In the genomic region with DNA sequence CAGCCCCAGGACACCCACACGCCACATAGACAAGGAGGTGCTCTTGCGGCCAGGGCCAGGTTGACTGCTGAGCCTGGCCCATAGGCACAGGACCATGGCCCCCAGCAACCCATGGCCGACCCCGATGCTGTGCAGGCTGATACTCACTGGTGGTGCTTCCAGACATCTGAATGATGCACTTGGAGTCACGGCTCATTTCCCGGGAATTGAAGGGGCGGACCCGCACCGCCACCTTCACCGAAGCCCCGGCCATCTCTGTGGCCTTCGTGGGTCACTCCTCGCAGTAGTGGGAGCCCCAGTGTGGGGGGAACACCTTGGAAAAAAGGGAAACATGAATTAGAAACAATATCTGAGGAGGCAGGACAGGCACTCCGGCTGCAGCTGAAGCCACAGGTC, we compare ENCODE assay signal across 16 cellular contexts. TPM values are rescaled to one million over a fixed set of nuclear protein-coding genes. Genes with fewer than 3 reads are reported as not detected.
DNase-seq lines count a peak whose midpoint lies in the region; FAIRE-seq and TF ChIP-seq lines count a peak whose summit lies in the region.
"Had no signal": no experiment of that assay in that cellular context is flagged by ENCODE, and none has a peak within 500 bp of the region (broad histone marks: within the 10 kb centered on the region; RNA-seq: fewer than 3 reads in every experiment).

No MANE protein-coding gene starts in this region.

- no peaks in the 10 kb centered on the region for H3F3A ChIP-seq in SK-N-SH (replicated peaks; ENCODE audit: insufficient read depth)

- no peak for FAIRE-seq in H1 (lab: Jason Lieb, UNC)

- H3K36me3 Mint-ChIP-seq in nephron progenitor cell (ENCODE audit: low read depth) = peaks cover 5% of the 10 kb centered on the region
- no peaks in the 10 kb centered on the region for H3K36me3 Mint-ChIP-seq in osteocyte (ENCODE audit: unreplicated experiment)

- H3K9me3 Mint-ChIP-seq in nephron progenitor cell = peaks cover 20% of the 10 kb centered on the region
- peaks cover 4% of the 10 kb centered on the region for H3K9me3 Mint-ChIP-seq in osteocyte (ENCODE audit: unreplicated experiment)

- H3K27ac ChIP-seq in BLaER1 = peak overlapping the region; percentile 76; the same call in 1 of the 2 replicates
- H3K27ac ChIP-seq in H1 (ENCODE audit: low read depth, low read length) = no peak overlapping the region
- H3K27ac ChIP-seq in SK-N-SH (ENCODE audit: low read depth in 2 of 2, low read length in 1 of 2) = no peak overlapping the region
- no peak overlapping the region for H3K27ac ChIP-seq in ascending aorta
- H3K27ac ChIP-seq: PC-9 had no signal

- no peak overlapping the region for H3K27ac Mint-ChIP-seq in nephron progenitor cell
- no peak overlapping the region for H3K27ac Mint-ChIP-seq in osteocyte (ENCODE audit: unreplicated experiment)

- no peak overlapping the region for H2BK20ac ChIP-seq in H1 (ENCODE audit: low read length)

- H3K4me1 Mint-ChIP-seq in nephron progenitor cell = peaks cover 61% of the 10 kb centered on the region
- H3K4me1 Mint-ChIP-seq in osteocyte (ENCODE audit: unreplicated experiment) = no peaks in the 10 kb centered on the region

- H2BK12ac ChIP-seq in H1 (ENCODE audit: low read depth, low read length) = no peak overlapping the region

- H3K18ac ChIP-seq in H1 (ENCODE audit: extremely low read depth, low read length) = no peak overlapping the region

- H4K20me1 ChIP-seq in BLaER1 (no peaks in the 10 kb centered on the region), H1 (replicated peaks in 1 of 2; ENCODE audit: control insufficient read depth in 1 of 2, insufficient read depth in 2 of 2, low read length in 2 of 2) (peaks cover 48 to 52% of the 10 kb centered on the region in 2 experiments), SK-N-SH (ENCODE audit: insufficient read depth) (no peaks in the 10 kb centered on the region)

- H4K91ac ChIP-seq in H1 (replicated peaks; ENCODE audit: insufficient read length, low read length) = no peak overlapping the region

- no peak overlapping the region for H3K4ac ChIP-seq in H1 (replicated peaks; ENCODE audit: insufficient read length, low read depth, low read length)

- H4K8ac ChIP-seq in H1 (ENCODE audit: extremely low read depth, insufficient read depth, low read length) = peak overlapping the region; percentile 15; the same call in 1 of the 2 replicates

- H2AFZ ChIP-seq in H1 (ENCODE audit: low read length) (no peak overlapping the region), SK-N-SH (ENCODE audit: low read depth) (no peak overlapping the region)
- H2AFZ ChIP-seq: PC-9 had no signal

- intact Hi-C loops in ascending aorta (cut with DNase I) = no loop called here

- TF ChIP-seq CTCF in H1 (IDR thresholded peaks at IDR 0.05; ENCODE audit: control extremely low read depth in 1 of 3, insufficient read depth in 1 of 3, low read depth in 1 of 3, low read length in 3 of 3) (no peak), nephron progenitor cell (IDR thresholded peaks at IDR 0.05) (no peak), SK-N-SH (IDR thresholded peaks at IDR 0.05) (no peak), ascending aorta (IDR thresholded peaks at IDR 0.05) (no peak), osteocyte (IDR thresholded peaks at IDR 0.05) (no peak)

- no peak overlapping the region for H4K5ac ChIP-seq in H1 (ENCODE audit: insufficient read length, low read depth, low read length)

- no peak overlapping the region for H3K14ac ChIP-seq in H1 (ENCODE audit: insufficient read length)

- H3K79me1 ChIP-seq in H1 (ENCODE audit: low read depth, low read length) = peaks cover 34% of the 10 kb centered on the region

- H3K9me2 ChIP-seq in SK-N-SH = no peaks in the 10 kb centered on the region

- H3K36me3 ChIP-seq in BLaER1 (no peaks in the 10 kb centered on the region), H1 (ENCODE audit: control insufficient read depth in 2 of 4, insufficient read depth in 4 of 4, low read length in 3 of 4) (peaks cover 19 to 57% (median 33%) of the 10 kb centered on the region in 4 experiments; a peak in 7 of 8 replicates), SK-N-SH (replicated peaks in 1 of 2; ENCODE audit: control insufficient read depth in 1 of 2, insufficient read depth in 2 of 2, low read length in 1 of 2) (no peaks in the 10 kb centered on the region), ascending aorta (no peaks in the 10 kb centered on the region)

- CTCF ChIA-PET in H1 (lab: Charles Lee; ENCODE audit: partially characterized antibody) (interaction anchor here (1.2 to 2.0 kb wide), 2 partner anchors 10 to 43 kb away, joined by 3 to 5 read pairs; no protein-coding TSS in a partner anchor), SK-N-SH (lab: Yijun Ruan, JAX) (no interaction called here)

- no peak overlapping the region for H3K56ac ChIP-seq in H1 (replicated peaks; ENCODE audit: insufficient read length, low read depth, low read length)

- H3K27me3 ChIP-seq in BLaER1 (no peaks in the 10 kb centered on the region), H1 (replicated peaks in 1 of 4; ENCODE audit: control insufficient read depth in 3 of 4, extremely low read depth in 1 of 4, insufficient read depth in 3 of 4, low read length in 3 of 4) (no peaks in the 10 kb centered on the region), SK-N-SH (ENCODE audit: insufficient read depth) (no peaks in the 10 kb centered on the region), ascending aorta (no peaks in the 10 kb centered on the region)

- POLR2A ChIA-PET in H1 (lab: Charles Lee; ENCODE audit: partially characterized antibody) = interaction anchor here (2.8 to 18.0 kb wide), 4 partner anchors 10 to 25 kb away, joined by 7 to 291 read pairs (median 11); partner anchors contain the start of gene KIF1A
- POLR2A ChIA-PET in SK-N-SH (lab: Yijun Ruan, JAX) = no interaction called here

- peaks cover 37% of the 10 kb centered on the region for H3K4me1 ChIP-seq in BLaER1
- H3K4me1 ChIP-seq in H1 (replicated peaks in 1 of 4; ENCODE audit: control insufficient read depth in 3 of 4, insufficient read depth in 4 of 4, low read length in 3 of 4) = peaks cover 0 to 10% (median 8%) of the 10 kb centered on the region in 4 experiments; a peak in 5 of 7 replicates
- peaks cover 0 to 5% of the 10 kb centered on the region in 2 experiments; a peak in 1 of 4 replicates for H3K4me1 ChIP-seq in SK-N-SH (ENCODE audit: control insufficient read depth in 1 of 2, insufficient read depth in 2 of 2, low read depth in 1 of 2, low read length in 1 of 2)
- no peaks in the 10 kb centered on the region for H3K4me1 ChIP-seq in ascending aorta
- H3K4me1 ChIP-seq: HAP-1 had no signal

- H3K23me2 ChIP-seq in H1 (ENCODE audit: low read depth, low read length) = no peaks in the 10 kb centered on the region; the same call in 1 of the 2 replicates

- H3K4me3 ChIP-seq in BLaER1 (no peak overlapping the region), H1 (ENCODE audit: extremely low read depth in 1 of 4, insufficient read depth in 2 of 4, low read depth in 3 of 4, low read length in 4 of 4) (no peak overlapping the region), SK-N-SH (ENCODE audit: low read depth in 2 of 2, low read length in 1 of 2) (no peak overlapping the region), ascending aorta (no peak overlapping the region)
- H3K4me3 ChIP-seq: HAP-1, PC-9 had no signal

- H3K27me3 Mint-ChIP-seq in nephron progenitor cell (ENCODE audit: low read depth, poor library complexity) = peaks cover 22% of the 10 kb centered on the region
- peaks cover 32% of the 10 kb centered on the region for H3K27me3 Mint-ChIP-seq in osteocyte (ENCODE audit: unreplicated experiment)

- no peak overlapping the region for H2BK15ac ChIP-seq in H1 (ENCODE audit: low read length)

- TF ChIP-seq EP300 in H1 (IDR thresholded peaks at IDR 0.05; ENCODE audit: borderline replicate concordance in 1 of 2, low read depth in 2 of 2, low read length in 2 of 2) (no peak), SK-N-SH (IDR thresholded peaks at IDR 0.05; ENCODE audit: borderline replicate concordance in 1 of 2, low read depth in 1 of 2, low read length in 1 of 2) (no peak)

- H2BK5ac ChIP-seq in H1 (ENCODE audit: low read depth, low read length) = no peak overlapping the region

- no peak overlapping the region for H3K23ac ChIP-seq in H1 (ENCODE audit: insufficient read length)

- 88% methylated on average over 14 of the region's 14 CpGs; no CpG with 5 or more reads in 1 of the 2 experiments for WGBS in H1 (ENCODE audit: extremely low coverage in 1 of 2, insufficient coverage in 1 of 2, insufficient read length in 1 of 2, insufficient replicate concordance in 2 of 2, low coverage in 1 of 2, low lambda C conversion rate in 2 of 2, missing lambda C conversion rate in 1 of 2), 2 experiments
- WGBS in SK-N-SH (ENCODE audit: low lambda C conversion rate) = 57% methylated on average over 10 of the region's 14 CpGs

- no peak overlapping the region for H2BK120ac ChIP-seq in H1 (replicated peaks; ENCODE audit: low read depth, low read length)

- DNase-seq in 8988T (peak; percentile 14), H1 (ENCODE audit: low read depth in 1 of 2, low spot score in 2 of 2) (no peak), nephron progenitor cell (peak; percentile 32), SK-N-SH (no peak), ascending aorta (ENCODE audit: low spot score in 2 of 2) (no peak), osteocyte (ENCODE audit: extremely low spot score, unreplicated experiment) (no peak), T1000 (lab: John Stamatoyannopoulos, UW) (no peak)
- DNase-seq: DMS 273 treated with DMSO at 0.1 percent for 48 hours, EL, Karpas-422, NCI-H187 treated with DMSO at 0.1 percent for 48 hours, NCI-H446, PC-9 had no signal

- H3K4me3 Mint-ChIP-seq in nephron progenitor cell = no peak overlapping the region
- H3K4me3 Mint-ChIP-seq in osteocyte (ENCODE audit: unreplicated experiment) = no peak overlapping the region

- no peak for TF ChIP-seq POLR2A in H1 (IDR thresholded peaks at IDR 0.05; ENCODE audit: control extremely low read depth in 1 of 2, low read depth in 2 of 2, low read length in 2 of 2)

- H3K4me2 ChIP-seq in BLaER1 (peak overlapping the region; percentile 77), H1 (ENCODE audit: insufficient read depth in 1 of 2, low read depth in 2 of 2, low read length in 2 of 2) (no peak overlapping the region), SK-N-SH (no peak overlapping the region)
- H3K4me2 ChIP-seq: PC-9 had no signal

- H3K9ac ChIP-seq in BLaER1 = no peak overlapping the region
- H3K9ac ChIP-seq in H1 (replicated peaks in 1 of 4; ENCODE audit: extremely low read depth in 1 of 4, low read depth in 3 of 4, low read length in 3 of 4) = no peak overlapping the region
- H3K9ac ChIP-seq in SK-N-SH = no peak overlapping the region

- no peak for TF ChIP-seq RAD21 in H1 (IDR thresholded peaks at IDR 0.05 in 1 of 2, conservative IDR thresholded peaks at IDR 0.05 in 1 of 2; ENCODE audit: low read depth in 2 of 2, low read length in 2 of 2)
- TF ChIP-seq RAD21 in SK-N-SH (IDR thresholded peaks at IDR 0.05; ENCODE audit: low read length) = no peak

- H3K9me3 ChIP-seq in BLaER1 (peaks cover 4% of the 10 kb centered on the region; the same call in 1 of the 2 replicates), H1 (ENCODE audit: insufficient read depth in 2 of 2, low read depth in 1 of 2, low read length in 1 of 2) (no peaks in the 10 kb centered on the region; a peak in 1 of 4 replicates), SK-N-SH (no peaks in the 10 kb centered on the region), ascending aorta (peaks cover 0 to 6% of the 10 kb centered on the region in 2 donors)
- H3K9me3 ChIP-seq: HAP-1 had no signal

- H3K79me2 ChIP-seq in H1 (ENCODE audit: control insufficient read depth in 1 of 2, insufficient read depth in 2 of 2, low read length in 2 of 2) (peaks cover 12 to 100% of the 10 kb centered on the region in 2 experiments), SK-N-SH (ENCODE audit: insufficient read depth) (no peaks in the 10 kb centered on the region)

- H2AK5ac ChIP-seq in H1 (ENCODE audit: low read depth, low read length) = no peak overlapping the region

RNA-seq across cellular contexts. Expression of gene KIF1A, which starts 22.5 kb away (rescaled TPM):
- 267 and 281 TPM in 2 replicates for total RNA-seq in H1 (2021; fragmentation: NEBNext Ultra II Directional; extraction: Animal tissue kit (Norgen Biotek cat#: 25700))
- polyA plus RNA-seq in H1 (2011; rRNA removed) = 61.3 and 83.2 TPM in 2 replicates
- 37.7 TPM for polyA plus RNA-seq in H1 (2011; cell fraction: cytosol; rRNA removed)
- 305 TPM for polyA plus RNA-seq in H1 (2011; cell fraction: nucleus; rRNA removed)
- 111 to 171 TPM (median 154 TPM) in 4 replicates for polyA plus RNA-seq in H1 (2012, experiment 1 of 2)
- 110 TPM for polyA plus RNA-seq in H1 (2012, experiment 2 of 2)
- 161 TPM for polyA plus RNA-seq in H1 (2013, experiment 1 of 2)
- polyA plus RNA-seq in H1 (2013, experiment 2 of 2) = 135 TPM
- 314 and 356 TPM in 2 replicates for polyA minus RNA-seq in H1 (2011; rRNA and poly(A)+ RNA removed)
- 97.5 TPM for polyA minus RNA-seq in H1 (2011; cell fraction: cytosol; rRNA and poly(A)+ RNA removed)
- 239 TPM for polyA minus RNA-seq in H1 (2011; cell fraction: nucleus; rRNA and poly(A)+ RNA removed)
- 0.21 and 0.32 TPM in 2 replicates for polyA plus RNA-seq in SK-N-SH (2012; rRNA removed)
- polyA plus RNA-seq in SK-N-SH (2012; cell fraction: cytosol; rRNA removed) = 0.32 and 0.37 TPM in 2 replicates
- 0.56 and 1.3 TPM in 2 replicates for polyA plus RNA-seq in SK-N-SH (2012; cell fraction: nucleus; rRNA removed)
- total RNA-seq in ascending aorta = 0.11 TPM
- total RNA-seq in osteocyte = 4.3 and 5.6 TPM in 2 replicates
- total RNA-seq: PC-9 had no signal
- polyA plus RNA-seq: AG04450 had no signal

Comparison
In these comparisons a context has a peak if more than half of its experiments do, and no peak if none do; other contexts are left out.
1. DNase-seq: peak in 8988T (single experiment) and nephron progenitor cell (single experiment); none in H1 (0 of 2), SK-N-SH (single experiment), ascending aorta (0 of 2), osteocyte (single experiment) and T1000 (single experiment).
2. RNA of gene KIF1A, which starts 22.5 kb away (total RNA-seq): 267 to 281 TPM in H1; 4.3 to 5.6 TPM in osteocyte and 0.11 TPM in ascending aorta (single experiment); every median in the first group is over 10 times any median in the second.